ENCODE assay signal across 9 cellular contexts in genomic region chr2:12486205-12487118, GRCh38.
A peak's percentile ranks its signal among the peaks of the same experiment; 100 is the strongest.
DNase-seq lines count a peak whose midpoint lies in the region; ATAC-seq and TF ChIP-seq lines count a peak whose summit lies in the region.
"Had no signal": no experiment of that assay in that cellular context is flagged by ENCODE, and none has a peak within 500 bp of the region (broad histone marks: within the 10 kb centered on the region; RNA-seq: fewer than 3 reads in every experiment).

No MANE protein-coding gene starts in this region.

- ATAC-seq in GM21390 (IDR thresholded peaks at IDR 0.05; ENCODE audit: unreplicated experiment) (peak; percentile 63), HG03439 (IDR thresholded peaks at IDR 0.05; ENCODE audit: unreplicated experiment) (no peak)

- intact Hi-C loops in CD14-positive monocyte (cut with micrococcal nuclease): no loop called here
- intact Hi-C loops in activated CD4-positive, alpha-beta memory T cell treated with anti-CD3 and anti-CD28 coated beads for 36 hours (cut with micrococcal nuclease): no loop called here

- DNase-seq in CD14-positive monocyte (ENCODE audit: low spot score) (no peak), M059J (ENCODE audit: low read depth) (peak; percentile 74), fibroblast of the aortic adventitia (ENCODE audit: low read depth) (peak; percentile 46), GOT3 (lab: John Stamatoyannopoulos, UW) (no peak), Kasumi-1 (lab: John Stamatoyannopoulos, UW) (no peak)
- DNase-seq in activated CD4-positive, alpha-beta memory T cell treated with anti-CD3 and anti-CD28 coated beads for 36 hours: no peak
- DNase-seq: nephron progenitor cell had no signal

- no peaks in the 10 kb centered on the region for H3K9me3 Mint-ChIP-seq in CD14-positive monocyte
- H3K9me3 Mint-ChIP-seq in activated CD4-positive, alpha-beta memory T cell treated with anti-CD3 and anti-CD28 coated beads for 36 hours: no peaks in the 10 kb centered on the region

- peaks cover 0 to 3% (median 2%) of the 10 kb centered on the region in 3 donors for H3K27me3 Mint-ChIP-seq in CD14-positive monocyte (ENCODE audit: low read depth in 3 of 3)
- no peaks in the 10 kb centered on the region for H3K27me3 Mint-ChIP-seq in activated CD4-positive, alpha-beta memory T cell treated with anti-CD3 and anti-CD28 coated beads for 36 hours

- H3K36me3 Mint-ChIP-seq in CD14-positive monocyte: peaks cover 0 to 2% of the 10 kb centered on the region in 2 donors
- H3K36me3 Mint-ChIP-seq in activated CD4-positive, alpha-beta memory T cell treated with anti-CD3 and anti-CD28 coated beads for 36 hours: peaks cover 2% of the 10 kb centered on the region

- TF ChIP-seq CTCF in CD14-positive monocyte (IDR thresholded peaks at IDR 0.05): no peak
- no peak for TF ChIP-seq CTCF in fibroblast of the aortic adventitia (IDR thresholded peaks at IDR 0.05; ENCODE audit: insufficient read depth, low read length)

- H3K4me1 Mint-ChIP-seq in CD14-positive monocyte: peaks cover 42% of the 10 kb centered on the region
- H3K4me1 Mint-ChIP-seq in activated CD4-positive, alpha-beta memory T cell treated with anti-CD3 and anti-CD28 coated beads for 36 hours (ENCODE audit: low read depth): peaks cover 63% of the 10 kb centered on the region

- H3K4me3 Mint-ChIP-seq in CD14-positive monocyte: peak overlapping the region in 1 of 2 donors; percentile 54
- no peak overlapping the region for H3K4me3 Mint-ChIP-seq in activated CD4-positive, alpha-beta memory T cell treated with anti-CD3 and anti-CD28 coated beads for 36 hours
- H3K4me3 Mint-ChIP-seq: nephron progenitor cell had no signal

- H3K4me3 ChIP-seq in fibroblast of the aortic adventitia (ENCODE audit: low read depth, low read length): no peak overlapping the region

- CTCF ChIA-PET in activated CD4-positive, alpha-beta memory T cell treated with anti-CD3 and anti-CD28 coated beads for 36 hours (lab: Charles Lee): interaction anchor here (0.5 kb wide), 1 partner anchor 51 kb away, joined by 3 read pairs; no protein-coding TSS in a partner anchor

- peak overlapping the region; percentile 76 to 96 (median 91) for H3K27ac Mint-ChIP-seq in CD14-positive monocyte
- H3K27ac Mint-ChIP-seq in activated CD4-positive, alpha-beta memory T cell treated with anti-CD3 and anti-CD28 coated beads for 36 hours: no peak overlapping the region
- H3K27ac Mint-ChIP-seq: nephron progenitor cell had no signal

- POLR2A ChIA-PET in activated CD4-positive, alpha-beta memory T cell treated with anti-CD3 and anti-CD28 coated beads for 36 hours (lab: Charles Lee): interaction anchor here (1.0 kb wide), 1 partner anchor 48 kb away, joined by 3 read pairs; no protein-coding TSS in a partner anchor

Comparison
In these comparisons a context has a peak if more than half of its experiments do, and no peak if none do; other contexts are left out.
1. DNase-seq: peak in M059J (single experiment) and fibroblast of the aortic adventitia (single experiment); none in CD14-positive monocyte (single experiment), activated CD4-positive, alpha-beta memory T cell treated with anti-CD3 and anti-CD28 coated beads for 36 hours (single experiment), GOT3 (single experiment) and Kasumi-1 (0 of 2).